ENCODE assay signal across 1 cellular context in genomic region chr11:1298695-1299492, GRCh38.
TF ChIP-seq lines count a peak whose summit lies in the region.

No MANE protein-coding gene starts in this region.

TF ChIP-seq in HepG2, 621 proteins besides CTCF, POLR2A, EP300 and RAD21 (continued from another document and continues in another):
- TF ChIP-seq ZNF142 (CRISPR knock-in tag; IDR thresholded peaks at IDR 0.05) (0 out of 2 replicates have a peak, but pooled peaks have one; percentile 33), ZFP1 (CRISPR knock-in tag; IDR thresholded peaks at IDR 0.05) (peak; percentile 40; the same call in 1 of the 2 replicates), IRF2 (CRISPR knock-in tag; IDR thresholded peaks at IDR 0.05) (peak; percentile 89), PHF21A (CRISPR knock-in tag; IDR thresholded peaks at IDR 0.05) (peak; percentile 59; the same call in 1 of the 2 replicates), SMC3 (IDR thresholded peaks at IDR 0.05; ENCODE audit: low read length) (peak; percentile 25; the same call in 1 of the 2 replicates), MIER2 (CRISPR knock-in tag; IDR thresholded peaks at IDR 0.05) (peak; percentile 75), SP5 (CRISPR knock-in tag; IDR thresholded peaks at IDR 0.05; ENCODE audit: borderline replicate concordance, low read depth) (peak; percentile 100), RBM22 (optimal IDR thresholded peaks at IDR 0.05; ENCODE audit: low read length) (no peak), ZFY (CRISPR knock-in tag; IDR thresholded peaks at IDR 0.05) (peak; percentile 35; the same call in 1 of the 2 replicates), PITX1 (CRISPR knock-in tag; IDR thresholded peaks at IDR 0.05) (peak; percentile 84), ZNF720 (CRISPR knock-in tag; IDR thresholded peaks at IDR 0.05) (no peak), ZBTB21 (CRISPR knock-in tag; IDR thresholded peaks at IDR 0.05) (peak; percentile 81), PATZ1 (CRISPR knock-in tag; IDR thresholded peaks at IDR 0.05) (peak; percentile 81), ZMYM4 (CRISPR knock-in tag; IDR thresholded peaks at IDR 0.05) (peak; percentile 50; the same call in 1 of the 2 replicates), TBX2 (CRISPR knock-in tag; IDR thresholded peaks at IDR 0.05; ENCODE audit: borderline replicate concordance) (peak; percentile 49; the same call in 1 of the 2 replicates), ZNF746 (CRISPR knock-in tag; IDR thresholded peaks at IDR 0.05) (peak; percentile 65; the same call in 1 of the 2 replicates), GFI1 (CRISPR knock-in tag; IDR thresholded peaks at IDR 0.05; ENCODE audit: borderline replicate concordance) (no peak), RBM39 (IDR thresholded peaks at IDR 0.05; ENCODE audit: low read depth, low read length, poor library complexity, severe bottlenecking) (no peak), DPF2 (CRISPR knock-in tag; IDR thresholded peaks at IDR 0.05; ENCODE audit: borderline replicate concordance, low read depth) (0 out of 2 replicates have a peak, but pooled peaks have one; percentile 67), HMG20A (CRISPR knock-in tag; IDR thresholded peaks at IDR 0.05; ENCODE audit: borderline replicate concordance) (peak; percentile 41; the same call in 1 of the 2 replicates), ZNF431 (CRISPR knock-in tag; IDR thresholded peaks at IDR 0.05; ENCODE audit: borderline replicate concordance, low read depth) (peak; percentile 41; the same call in 1 of the 2 replicates), RARA (CRISPR knock-in tag; IDR thresholded peaks at IDR 0.05) (peak; percentile 71; the same call in 1 of the 2 replicates), GABPA (IDR thresholded peaks at IDR 0.05; ENCODE audit: low read depth, low read length) (no peak), GABPA (CRISPR knock-in tag; IDR thresholded peaks at IDR 0.05; ENCODE audit: low read depth) (0 out of 2 replicates have a peak, but pooled peaks have one; percentile 9), ZBTB43 (CRISPR knock-in tag; conservative IDR thresholded peaks at IDR 0.05) (peak; percentile 68; the same call in 1 of the 2 replicates), FOXA1 (IDR thresholded peaks at IDR 0.05) (no peak), FOXA1 (CRISPR knock-in tag; IDR thresholded peaks at IDR 0.05) (peak; percentile 46; the same call in 1 of the 2 replicates), ZNF3 (CRISPR knock-in tag; IDR thresholded peaks at IDR 0.05) (no peak), ZSCAN5A (CRISPR knock-in tag; IDR thresholded peaks at IDR 0.05; ENCODE audit: borderline replicate concordance) (peak; percentile 36; the same call in 1 of the 2 replicates), SALL1 (CRISPR knock-in tag; IDR thresholded peaks at IDR 0.05) (peak; percentile 86), ZNF616 (CRISPR knock-in tag; IDR thresholded peaks at IDR 0.05; ENCODE audit: low read depth) (peak; percentile 26; the same call in 1 of the 2 replicates), TAF1 (CRISPR knock-in tag; IDR thresholded peaks at IDR 0.05) (no peak), ZNF232 (CRISPR knock-in tag; IDR thresholded peaks at IDR 0.05; ENCODE audit: borderline replicate concordance) (0 out of 2 replicates have a peak, but pooled peaks have one; percentile 62), ATAD3A (CRISPR knock-in tag; IDR thresholded peaks at IDR 0.05) (no peak), SNAPC2 (CRISPR knock-in tag; IDR thresholded peaks at IDR 0.05) (peak; percentile 50; the same call in 1 of the 2 replicates), ZFP90 (CRISPR knock-in tag; IDR thresholded peaks at IDR 0.05; ENCODE audit: borderline replicate concordance) (peak; percentile 76; the same call in 1 of the 2 replicates), TEF (CRISPR knock-in tag; IDR thresholded peaks at IDR 0.05) (peak; percentile 98), ERF (CRISPR knock-in tag; IDR thresholded peaks at IDR 0.05) (peak; percentile 87), FOXO1 (CRISPR knock-in tag; IDR thresholded peaks at IDR 0.05) (peak; percentile 26; the same call in 1 of the 2 replicates), KDM5B (CRISPR knock-in tag; IDR thresholded peaks at IDR 0.05; ENCODE audit: borderline replicate concordance) (peak; percentile 66; the same call in 1 of the 2 replicates), MXD1 (CRISPR knock-in tag; IDR thresholded peaks at IDR 0.05) (no peak), TGIF2 (CRISPR knock-in tag; IDR thresholded peaks at IDR 0.05) (peak; percentile 86; the same call in 1 of the 2 replicates), SPEN (CRISPR knock-in tag; IDR thresholded peaks at IDR 0.05; ENCODE audit: low read depth) (peak; percentile 68), STAG1 (CRISPR knock-in tag; IDR thresholded peaks at IDR 0.05) (peak; percentile 28; the same call in 1 of the 2 replicates), MYPOP (CRISPR knock-in tag; IDR thresholded peaks at IDR 0.05) (0 out of 2 replicates have a peak, but pooled peaks have one; percentile 26), MYC (CRISPR knock-in tag; IDR thresholded peaks at IDR 0.05; ENCODE audit: borderline replicate concordance) (peak; percentile 78), ZNF574 (CRISPR knock-in tag; IDR thresholded peaks at IDR 0.05) (peak; percentile 84), ZNF24 (IDR thresholded peaks at IDR 0.05) (no peak), SIX1 (CRISPR knock-in tag; IDR thresholded peaks at IDR 0.05; ENCODE audit: borderline replicate concordance) (0 out of 2 replicates have a peak, but pooled peaks have one; percentile 26), ZNF124 (CRISPR knock-in tag; IDR thresholded peaks at IDR 0.05) (peak; percentile 76; the same call in 1 of the 2 replicates), RNF2 (conservative IDR thresholded peaks at IDR 0.05; ENCODE audit: low read depth) (no peak), SMAD3 (CRISPR knock-in tag; IDR thresholded peaks at IDR 0.05) (peak; percentile 77), ZNF543 (CRISPR knock-in tag; IDR thresholded peaks at IDR 0.05) (0 out of 2 replicates have a peak, but pooled peaks have one; percentile 52), HDAC2 (CRISPR knock-in tag; IDR thresholded peaks at IDR 0.05) (peak; percentile 91)
